12 cellular contexts compared by ENCODE assay signal in genomic region chr5:143248822-143249579, GRCh38.
DNase-seq lines count a peak whose midpoint lies in the region; ATAC-seq, FAIRE-seq and TF ChIP-seq lines count a peak whose summit lies in the region.
"Had no signal": no experiment of that assay in that cellular context is flagged by ENCODE, and none has a peak within 500 bp of the region (broad histone marks: within the 10 kb centered on the region; RNA-seq: fewer than 3 reads in every experiment).

No MANE protein-coding gene starts in this region.

- H3K9me3 ChIP-seq in H9 (ENCODE audit: control insufficient read depth, low read depth, low read length) (no peaks in the 10 kb centered on the region), SK-N-SH (no peaks in the 10 kb centered on the region)

- H3K23me2 ChIP-seq in H9 (ENCODE audit: insufficient read length, low read depth, low read length, poor library complexity, severe bottlenecking) = no peaks in the 10 kb centered on the region

- POLR2A ChIA-PET in SK-N-SH (lab: Yijun Ruan, JAX) = interaction anchor here (1.3 kb wide), 1 partner anchor 9 kb away, joined by 5 read pairs; no protein-coding TSS in a partner anchor

- H3K4ac ChIP-seq in H9 (ENCODE audit: low read depth, low read length) = no peak overlapping the region

- no peak overlapping the region for H3T11ph ChIP-seq in H9 (ENCODE audit: low read length)

- DNase-seq in H9 (no peak), SK-N-SH (no peak), fibroblast of the aortic adventitia (ENCODE audit: low read depth) (peak; percentile 92), sciatic nerve (ENCODE audit: low spot score) (no peak), anterior cingulate cortex (lab: John Stamatoyannopoulos, UW) (no peak), cerebellar nuclear complex (lab: John Stamatoyannopoulos, UW) (no peak), D721Med (ENCODE audit: insufficient read length, low spot score) (no peak)
- DNase-seq: activated T-cell treated with anti-CD3 and anti-CD28 coated beads, Interleukin-2, amount 50 U/mL, for 24 hours; effector memory CD4-positive, alpha-beta T cell; NCI-H446; T-helper 9 cell had no signal

- H3F3A ChIP-seq in SK-N-SH (replicated peaks; ENCODE audit: insufficient read depth) = peaks cover 30% of the 10 kb centered on the region

- peaks cover 7 to 8% of the 10 kb centered on the region in 2 experiments; a peak in 3 of 4 replicates for H3K4me1 Mint-ChIP-seq in H9

- no peaks in the 10 kb centered on the region; the same call in 1 of the 2 replicates for H3K27me3 Mint-ChIP-seq in H9 (ENCODE audit: low read depth)
- H3K27me3 Mint-ChIP-seq: activated T-cell treated with anti-CD3 and anti-CD28 coated beads, Interleukin-2, amount 50 U/mL, for 24 hours had no signal

- WGBS in H9 (ENCODE audit: extremely low coverage, insufficient read length, low lambda C conversion rate) = no CpG with 5 or more reads among the region's 3 CpGs
- WGBS in SK-N-SH (ENCODE audit: low lambda C conversion rate) = 100% methylated on average over 3 of the region's 3 CpGs

- H3K27me3 ChIP-seq in H9 (ENCODE audit: insufficient read depth, low read length) (no peaks in the 10 kb centered on the region), SK-N-SH (ENCODE audit: insufficient read depth) (no peaks in the 10 kb centered on the region)

- no peak overlapping the region for H3K9ac ChIP-seq in H9 (ENCODE audit: extremely low read depth, insufficient read length, low read length)
- no peak overlapping the region for H3K9ac ChIP-seq in SK-N-SH

- H3K9me2 ChIP-seq in SK-N-SH = no peaks in the 10 kb centered on the region

- no peak overlapping the region for H4K5ac ChIP-seq in H9 (ENCODE audit: insufficient read length, low read depth, low read length)

- no peak for TF ChIP-seq EP300 in SK-N-SH (IDR thresholded peaks at IDR 0.05; ENCODE audit: borderline replicate concordance in 1 of 2, low read depth in 1 of 2, low read length in 1 of 2)

- H3K4me1 ChIP-seq in H9 (ENCODE audit: insufficient read depth, low read length) (no peaks in the 10 kb centered on the region; the same call in 1 of the 2 replicates), SK-N-SH (ENCODE audit: control insufficient read depth in 1 of 2, insufficient read depth in 2 of 2, low read depth in 1 of 2, low read length in 1 of 2) (peaks cover 2 to 32% of the 10 kb centered on the region in 2 experiments; a peak in 3 of 4 replicates)

- H2BK5ac ChIP-seq in H9 (ENCODE audit: insufficient read length, low read length) = no peak overlapping the region

- no peak overlapping the region for H3K18ac ChIP-seq in H9 (ENCODE audit: insufficient read length, low read depth, low read length)

- CTCF ChIA-PET in SK-N-SH (lab: Yijun Ruan, JAX) = interaction anchor here (0.6 kb wide), 1 partner anchor 37 kb away, joined by 3 read pairs; no protein-coding TSS in a partner anchor

- H4K91ac ChIP-seq in H9 (ENCODE audit: insufficient read length, low read depth, low read length) = peak overlapping the region; percentile 70

- no peak overlapping the region for H4K8ac ChIP-seq in H9 (replicated peaks; ENCODE audit: insufficient read length, low read depth, low read length)

- H3K36me3 Mint-ChIP-seq in H9 (ENCODE audit: insufficient read depth in 1 of 3, low read depth in 3 of 3) = peaks cover 0 to 4% (median 0%) of the 10 kb centered on the region in 3 experiments; a peak in 1 of 7 replicates

- H3K23ac ChIP-seq in H9 (ENCODE audit: insufficient read length, low read depth, low read length) = no peak overlapping the region

- FAIRE-seq in D721Med (lab: Jason Lieb, UNC) = no peak

- no peak overlapping the region for H2BK12ac ChIP-seq in H9 (ENCODE audit: insufficient read length, low read depth, low read length)

- peak; percentile 75 for ATAC-seq in sciatic nerve
- no peak for ATAC-seq in GM18867 (IDR thresholded peaks at IDR 0.05; ENCODE audit: unreplicated experiment)

- H3K56ac ChIP-seq in H9 (ENCODE audit: insufficient read length, low read depth, low read length) = no peak overlapping the region

- H3K4me2 ChIP-seq in H9 (ENCODE audit: insufficient read depth, insufficient read length, low read length) (no peak overlapping the region), SK-N-SH (0 out of 2 replicates have a peak overlapping the region, but pooled peaks have one; percentile 16)

- H3K79me1 ChIP-seq in H9 (ENCODE audit: insufficient read depth, low read depth, low read length, poor library complexity, severe bottlenecking) = no peaks in the 10 kb centered on the region

- no peaks in the 10 kb centered on the region for H3K36me3 ChIP-seq in SK-N-SH (replicated peaks in 1 of 2; ENCODE audit: control insufficient read depth in 1 of 2, insufficient read depth in 2 of 2, low read length in 1 of 2)

- no peaks in the 10 kb centered on the region for H4K20me1 ChIP-seq in H9 (ENCODE audit: control insufficient read depth, insufficient read depth, insufficient read length)
- no peaks in the 10 kb centered on the region for H4K20me1 ChIP-seq in SK-N-SH (ENCODE audit: insufficient read depth)

- H3K4me3 Mint-ChIP-seq in H9 = no peak overlapping the region
- H3K4me3 Mint-ChIP-seq: activated T-cell treated with anti-CD3 and anti-CD28 coated beads, Interleukin-2, amount 50 U/mL, for 24 hours had no signal

- H2BK15ac ChIP-seq in H9 (ENCODE audit: low read depth, low read length) = no peak overlapping the region

- intact Hi-C loops in sciatic nerve (cut with DNase I) = no loop called here

- no peak overlapping the region for H2BK120ac ChIP-seq in H9 (ENCODE audit: low read depth, low read length, poor library complexity, severe bottlenecking)

- no peak overlapping the region for H2BK20ac ChIP-seq in H9 (ENCODE audit: low read depth, low read length, poor library complexity, severe bottlenecking)

- H3K4me3 ChIP-seq in SK-N-SH (ENCODE audit: low read depth in 2 of 2, low read length in 1 of 2) (no peak overlapping the region), fibroblast of the aortic adventitia (ENCODE audit: low read depth, low read length) (no peak overlapping the region)

- H3K79me2 ChIP-seq in H9 (ENCODE audit: insufficient read depth, low read length) (no peaks in the 10 kb centered on the region), SK-N-SH (ENCODE audit: insufficient read depth) (no peaks in the 10 kb centered on the region)

- H3K14ac ChIP-seq in H9 (ENCODE audit: insufficient read depth, low read length) = no peak overlapping the region

- TF ChIP-seq CTCF in H9 (conservative IDR thresholded peaks at IDR 0.05) = no peak
- TF ChIP-seq CTCF in SK-N-SH (IDR thresholded peaks at IDR 0.05) = no peak
- no peak for TF ChIP-seq CTCF in fibroblast of the aortic adventitia (IDR thresholded peaks at IDR 0.05; ENCODE audit: insufficient read depth, low read length)
- no peak for TF ChIP-seq CTCF in D721Med (IDR thresholded peaks at IDR 0.05; ENCODE audit: insufficient read depth, missing control alignments)

- peak overlapping the region in 1 of 3 experiments; percentile 62; a peak in 1 of 7 replicates for H3K27ac Mint-ChIP-seq in H9
- H3K27ac Mint-ChIP-seq: activated T-cell treated with anti-CD3 and anti-CD28 coated beads, Interleukin-2, amount 50 U/mL, for 24 hours had no signal

- no peak overlapping the region for H3K27ac ChIP-seq in H9 (ENCODE audit: insufficient read length, low read depth, low read length)
- peak overlapping the region in 1 of 2 experiments; percentile 23; a peak in 1 of 4 replicates for H3K27ac ChIP-seq in SK-N-SH (ENCODE audit: low read depth in 2 of 2, low read length in 1 of 2)

- peaks cover 0 to 10% of the 10 kb centered on the region in 2 experiments; a peak in 3 of 5 replicates for H3K9me3 Mint-ChIP-seq in H9
- H3K9me3 Mint-ChIP-seq: activated T-cell treated with anti-CD3 and anti-CD28 coated beads, Interleukin-2, amount 50 U/mL, for 24 hours had no signal

- no peak overlapping the region for H2AK5ac ChIP-seq in H9 (ENCODE audit: insufficient read length, low read length)

- no peak for TF ChIP-seq RAD21 in SK-N-SH (IDR thresholded peaks at IDR 0.05; ENCODE audit: low read length)

- H2AFZ ChIP-seq in H9 (ENCODE audit: low read length) (no peak overlapping the region), SK-N-SH (ENCODE audit: low read depth) (no peak overlapping the region; the same call in 1 of the 2 replicates)

TF ChIP-seq in SK-N-SH, 30 proteins besides CTCF, POLR2A, EP300 and RAD21 (continues in another document):
- TF ChIP-seq POLR2AphosphoS5 (IDR thresholded peaks at IDR 0.05; ENCODE audit: low read depth, low read length) = no peak
- TF ChIP-seq ZBTB33 (IDR thresholded peaks at IDR 0.05; ENCODE audit: borderline replicate concordance, low read depth) = no peak
- no peak for TF ChIP-seq SMC3 (IDR thresholded peaks at IDR 0.05; ENCODE audit: low read depth, low read length)
- TF ChIP-seq ELF1 (IDR thresholded peaks at IDR 0.05) = no peak
- TF ChIP-seq FOXM1 (IDR thresholded peaks at IDR 0.05; ENCODE audit: low read depth) = no peak
- no peak for TF ChIP-seq EZH2phosphoT487 (IDR thresholded peaks at IDR 0.05; ENCODE audit: borderline replicate concordance, low read depth)
- no peak for TF ChIP-seq GABPA (IDR thresholded peaks at IDR 0.05; ENCODE audit: low read depth)
- TF ChIP-seq MEF2A (IDR thresholded peaks at IDR 0.05; ENCODE audit: borderline replicate concordance, low read depth) = peak; percentile 44; the same call in 1 of the 2 replicates
- no peak for TF ChIP-seq IRF3 (IDR thresholded peaks at IDR 0.05; ENCODE audit: low read depth, low read length)
